1 cellular context compared by ENCODE assay signal in the genomic region with DNA sequence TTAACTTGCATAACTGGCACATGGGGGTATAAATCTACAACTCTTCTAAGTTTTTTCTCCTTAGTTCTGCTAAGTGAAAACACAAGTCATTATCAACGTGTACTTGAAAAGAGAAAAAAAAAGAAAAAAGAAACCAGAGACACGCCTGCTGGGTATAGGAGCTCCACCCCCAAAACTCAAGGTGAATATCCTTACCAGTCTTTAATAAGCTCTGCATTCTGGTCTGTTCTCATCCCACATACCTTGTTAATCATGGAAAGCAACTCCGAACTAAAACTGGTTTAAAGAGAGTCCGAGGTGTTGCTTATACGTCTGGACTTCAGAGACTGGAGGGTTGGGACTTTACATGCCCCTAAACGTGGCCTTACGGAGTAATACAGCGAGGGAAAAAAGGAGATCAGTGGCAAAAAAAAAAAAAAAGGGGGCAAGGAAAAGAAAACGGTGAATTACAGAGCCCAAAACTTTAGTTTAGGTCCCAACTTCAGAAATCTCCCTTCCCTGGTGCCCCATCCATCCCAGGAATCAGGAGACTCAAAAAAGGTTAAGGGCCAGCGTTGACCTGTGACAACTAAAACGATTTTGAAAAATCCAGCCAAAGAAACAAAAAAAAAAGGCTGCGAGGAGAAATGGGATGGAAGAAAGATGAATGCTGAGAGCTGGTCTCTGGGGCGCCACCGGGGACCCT.
TF ChIP-seq lines count a peak whose summit lies in the region.

No MANE protein-coding gene starts in this region.

TF ChIP-seq in HepG2, 621 proteins besides CTCF, POLR2A, EP300 and RAD21 (continued from another document):
- TF ChIP-seq POGK (CRISPR knock-in tag; conservative IDR thresholded peaks at IDR 0.05) (no peak), ZBTB21 (CRISPR knock-in tag; IDR thresholded peaks at IDR 0.05) (no peak), TBX2 (CRISPR knock-in tag; IDR thresholded peaks at IDR 0.05; ENCODE audit: borderline replicate concordance) (no peak), ZNF451 (CRISPR knock-in tag; IDR thresholded peaks at IDR 0.05) (no peak), GMEB2 (CRISPR knock-in tag; IDR thresholded peaks at IDR 0.05; ENCODE audit: low read depth) (no peak), CSRNP2 (CRISPR knock-in tag; conservative IDR thresholded peaks at IDR 0.05; ENCODE audit: low read depth) (no peak), FOSL2 (CRISPR knock-in tag; IDR thresholded peaks at IDR 0.05) (no peak), ZNF737 (CRISPR knock-in tag; IDR thresholded peaks at IDR 0.05; ENCODE audit: borderline replicate concordance) (no peak), ZNF20 (CRISPR knock-in tag; IDR thresholded peaks at IDR 0.05) (no peak), RXRB (CRISPR knock-in tag; IDR thresholded peaks at IDR 0.05; ENCODE audit: borderline replicate concordance) (no peak), PREB (CRISPR knock-in tag; IDR thresholded peaks at IDR 0.05) (no peak), ZNF770 (CRISPR knock-in tag; IDR thresholded peaks at IDR 0.05) (no peak), HNF1B (CRISPR knock-in tag; IDR thresholded peaks at IDR 0.05) (no peak), ZHX1 (CRISPR knock-in tag; IDR thresholded peaks at IDR 0.05; ENCODE audit: low read depth) (no peak), ZSCAN31 (CRISPR knock-in tag; IDR thresholded peaks at IDR 0.05; ENCODE audit: low read depth) (no peak), ZBTB25 (CRISPR knock-in tag; IDR thresholded peaks at IDR 0.05) (no peak), ZNF749 (CRISPR knock-in tag; IDR thresholded peaks at IDR 0.05; ENCODE audit: borderline replicate concordance) (no peak), ZNF33A (CRISPR knock-in tag; IDR thresholded peaks at IDR 0.05; ENCODE audit: borderline replicate concordance) (no peak), HIVEP1 (CRISPR knock-in tag; IDR thresholded peaks at IDR 0.05) (no peak), ZNF121 (CRISPR knock-in tag; IDR thresholded peaks at IDR 0.05) (no peak), SAP130 (CRISPR knock-in tag; IDR thresholded peaks at IDR 0.05; ENCODE audit: low read depth) (peak; percentile 32), TOPORS (CRISPR knock-in tag; IDR thresholded peaks at IDR 0.05) (no peak), ZNF496 (CRISPR knock-in tag; IDR thresholded peaks at IDR 0.05; ENCODE audit: insufficient replicate concordance) (no peak), POLR2G (IDR thresholded peaks at IDR 0.05; ENCODE audit: low read depth, low read length) (peak; percentile 45; the same call in 1 of the 2 replicates), MTF1 (CRISPR knock-in tag; IDR thresholded peaks at IDR 0.05) (no peak)
